Comparison of ENCODE assay signal across 8 cellular contexts in genomic region chr20:24917797-24918578, GRCh38. TPM values are rescaled to one million over a fixed set of nuclear protein-coding genes. Genes with fewer than 3 reads are reported as not detected.
DNase-seq lines count a peak whose midpoint lies in the region; ATAC-seq and TF ChIP-seq lines count a peak whose summit lies in the region.

No MANE protein-coding gene starts in this region.

- no peaks in the 10 kb centered on the region for H3K9me2 ChIP-seq in neural cell (ENCODE audit: insufficient read depth, low read length)

- ATAC-seq in HG03460 (IDR thresholded peaks at IDR 0.05; ENCODE audit: unreplicated experiment) = peak; percentile 83

- no peak overlapping the region for H2AFZ ChIP-seq in neural cell (ENCODE audit: low read depth, low read length)

- no peaks in the 10 kb centered on the region for H3K9me3 ChIP-seq in neural cell (ENCODE audit: low read length)
- no peaks in the 10 kb centered on the region for H3K9me3 ChIP-seq in testis

- intact Hi-C loops in testis (cut with DNase I; ENCODE audit: low total_unique reads) = no loop called here

- H4K20me1 ChIP-seq in neural cell (ENCODE audit: insufficient read depth) = no peaks in the 10 kb centered on the region

- H3K27ac ChIP-seq in neural cell (ENCODE audit: low read length) = no peak overlapping the region
- no peak overlapping the region for H3K27ac ChIP-seq in testis

- H3F3A ChIP-seq in neural cell (ENCODE audit: insufficient read depth, low read length, poor library complexity, severe bottlenecking) = no peaks in the 10 kb centered on the region

- no peaks in the 10 kb centered on the region for H3K36me3 ChIP-seq in neural cell (ENCODE audit: insufficient read depth, low read length)
- H3K36me3 ChIP-seq in testis (ENCODE audit: low read depth, missing control alignments) = no peaks in the 10 kb centered on the region

- TF ChIP-seq EP300 in neural cell (conservative IDR thresholded peaks at IDR 0.05; ENCODE audit: poor library complexity, severe bottlenecking) = no peak

- peak; percentile 98 for TF ChIP-seq RAD21 in neural cell (conservative IDR thresholded peaks at IDR 0.05)

- peaks cover 10% of the 10 kb centered on the region for H3K4me1 ChIP-seq in testis

- DNase-seq in NCI-H1417 (lab: John Stamatoyannopoulos, UW) (peak; percentile 36 to 73 (median 53)), NCI-H1417 treated with DMSO at 0.1 percent for 48 hours (lab: John Stamatoyannopoulos, UW) (no peak), NOMO-1 treated with DMSO at 0.1 percent for 48 hours (lab: John Stamatoyannopoulos, UW; ENCODE audit: unreplicated experiment) (peak; percentile 32), fibroblast of the aortic adventitia (ENCODE audit: low read depth) (peak; percentile 74), testis (peak; percentile 88)
- peak; percentile 62 to 72 for DNase-seq in activated T-cell treated with anti-CD3 and anti-CD28 coated beads, Interleukin-2, amount 50 U/mL, for 48 hours

- H3K9ac ChIP-seq in neural cell (ENCODE audit: low read length) = no peak overlapping the region

- no peak overlapping the region for H3K4me2 ChIP-seq in neural cell (ENCODE audit: low read length)

- H3K4me3 ChIP-seq in fibroblast of the aortic adventitia (ENCODE audit: low read depth, low read length) (no peak overlapping the region), neural cell (ENCODE audit: low read length) (no peak overlapping the region), testis (peak overlapping the region; percentile 11 to 32)

- H3K27me3 ChIP-seq in neural cell (ENCODE audit: insufficient read depth, low read depth, low read length) (no peaks in the 10 kb centered on the region), testis (no peaks in the 10 kb centered on the region)

- no peaks in the 10 kb centered on the region for H3K79me2 ChIP-seq in neural cell (replicated peaks; ENCODE audit: insufficient read depth, low read length)

- peak; percentile 91 for TF ChIP-seq CTCF in fibroblast of the aortic adventitia (IDR thresholded peaks at IDR 0.05; ENCODE audit: insufficient read depth, low read length)
- peak; percentile 93 for TF ChIP-seq CTCF in neural cell (IDR thresholded peaks at IDR 0.05; ENCODE audit: poor library complexity, severe bottlenecking)
- TF ChIP-seq CTCF in testis (IDR thresholded peaks at IDR 0.05) = peak; percentile 83 to 97 (median 90)

- WGBS in testis, 2 donors = 8 to 29% methylated on average over 5 to 34 of the region's 34 CpGs

- no peak for TF ChIP-seq POLR2A in testis (IDR thresholded peaks at IDR 0.05)

TF ChIP-seq in neural cell, 6 proteins besides CTCF, POLR2A, EP300 and RAD21:
- TF ChIP-seq EZH2 (IDR thresholded peaks at IDR 0.05; ENCODE audit: borderline replicate concordance, insufficient read depth, low read length, poor library complexity, severe bottlenecking) = no peak
- peak; percentile 98 for TF ChIP-seq SMC3 (conservative IDR thresholded peaks at IDR 0.05; ENCODE audit: poor library complexity)

RNA-seq across cellular contexts. Expression of gene CST7, which starts 31.1 kb away (rescaled TPM):
- not detected in 2 replicates for total RNA-seq in fibroblast of the aortic adventitia (ENCODE audit: low replicate concordance)
- polyA plus RNA-seq in neural cell = not detected in 2 replicates
- polyA minus RNA-seq in neural cell = not detected in 2 replicates
- total RNA-seq in testis = under 1 TPM in 1 of 2 donors, not detected in 1; 0.56 TPM
- 4.1 TPM for polyA plus RNA-seq in testis (ENCODE audit: insufficient read depth, low read depth, low replicate concordance)

Comparison
In these comparisons a context has a peak if more than half of its experiments do, and no peak if none do; other contexts are left out.
1. H3K4me3 ChIP-seq: peak in testis (2 of 2); none in fibroblast of the aortic adventitia (single experiment) and neural cell (single experiment).
2. Peak in every context shown above with its lines, with median percentiles within 50 percentile points of each other: CTCF ChIP-seq.